In genomic region chr17:81550830-81551457, GRCh38 we compare ENCODE assay signal across 9 cellular contexts. TPM values are rescaled to one million over a fixed set of nuclear protein-coding genes. Genes with fewer than 3 reads are reported as not detected.
DNase-seq lines count a peak whose midpoint lies in the region; ATAC-seq and TF ChIP-seq lines count a peak whose summit lies in the region.
"Had no signal": no experiment of that assay in that cellular context is flagged by ENCODE, and none has a peak within 500 bp of the region (broad histone marks: within the 10 kb centered on the region; RNA-seq: fewer than 3 reads in every experiment).

No MANE protein-coding gene starts in this region.

- no peak for TF ChIP-seq POLR2A in esophagus squamous epithelium (IDR thresholded peaks at IDR 0.05)

- no peaks in the 10 kb centered on the region for H3K9me3 ChIP-seq in RWPE2 (ENCODE audit: severe bottlenecking)
- H3K9me3 ChIP-seq in esophagus squamous epithelium: no peaks in the 10 kb centered on the region
- no peaks in the 10 kb centered on the region for H3K9me3 ChIP-seq in osteoblast (ENCODE audit: low read depth, low read length)

- H3K9me3 Mint-ChIP-seq in Calu3 (ENCODE audit: low read depth, unreplicated experiment): no peaks in the 10 kb centered on the region

- CTCF ChIA-PET in Calu3 (lab: Charles Lee): interaction anchor here (1.8 kb wide), 1 partner anchor 15 kb away, joined by 10 read pairs; no protein-coding TSS in a partner anchor

- peaks cover 46% of the 10 kb centered on the region for H3K36me3 ChIP-seq in RWPE2 (ENCODE audit: low read depth)
- peaks cover 12 to 51% (median 20%) of the 10 kb centered on the region in 3 donors for H3K36me3 ChIP-seq in esophagus squamous epithelium
- peaks cover 43% of the 10 kb centered on the region for H3K36me3 ChIP-seq in osteoblast (ENCODE audit: insufficient read depth, low read length)

- H4K20me1 ChIP-seq in osteoblast (ENCODE audit: insufficient read depth, low read length): peaks cover 36% of the 10 kb centered on the region

- H2AFZ ChIP-seq in osteoblast (ENCODE audit: low read length): no peak overlapping the region

- peaks cover 12% of the 10 kb centered on the region for H3K4me1 Mint-ChIP-seq in Calu3 (ENCODE audit: low read depth, unreplicated experiment)

- peaks cover 45% of the 10 kb centered on the region for H3K79me2 ChIP-seq in osteoblast (ENCODE audit: insufficient read depth, low read length)

- peak overlapping the region; percentile 92 for H3K4me3 Mint-ChIP-seq in Calu3 (ENCODE audit: low read depth, unreplicated experiment)

- peaks cover 94% of the 10 kb centered on the region for H3K36me3 Mint-ChIP-seq in Calu3 (ENCODE audit: insufficient read depth, unreplicated experiment)

- BruUV-seq in Calu3 (replicated peaks; lab: Mats Ljungman, UMichigan): TSS peak; percentile 25

- DNase-seq in Calu3 (no peak), RWPE2 (ENCODE audit: low spot score) (peak; percentile 67), esophagus squamous epithelium (lab: John Stamatoyannopoulos, UW) (no peak), osteoblast (ENCODE audit: insufficient read length, low spot score, missing footprints) (peak; percentile 85), GM19240 (ENCODE audit: insufficient read length, low spot score) (no peak), nucleus accumbens (lab: John Stamatoyannopoulos, UW) (no peak)
- DNase-seq in stimulated activated CD4-positive, alpha-beta T cell treated with anti-CD3 and anti-CD28 coated beads, Interleukin-15, amount 100 ng/mL, for 24 hours: no peak
- DNase-seq: NCI-H1930 had no signal

- 80% methylated on average over 1 of the region's 27 CpGs for WGBS in esophagus squamous epithelium, 2 donors

- TF ChIP-seq CTCF in Calu3 (IDR thresholded peaks at IDR 0.05; ENCODE audit: unreplicated experiment) (no peak), RWPE2 (IDR thresholded peaks at IDR 0.05; ENCODE audit: poor library complexity, severe bottlenecking) (no peak), esophagus squamous epithelium (IDR thresholded peaks at IDR 0.05) (no peak), osteoblast (IDR thresholded peaks at IDR 0.05; ENCODE audit: extremely low read depth, low read depth, low read length) (no peak)

- H3K4me3 ChIP-seq in RWPE2 (ENCODE audit: severe bottlenecking) (peak overlapping the region; percentile 93), esophagus squamous epithelium (peak overlapping the region; percentile 89 to 100 (median 96)), osteoblast (ENCODE audit: insufficient read depth, low read length) (peak overlapping the region; percentile 94)

- intact Hi-C loops in Calu3 (cut with micrococcal nuclease; ENCODE audit: unreplicated experiment) (no loop called here), esophagus squamous epithelium (cut with DNase I) (no loop called here)

- ATAC-seq in RWPE2 (ENCODE audit: low read depth): no peak
- no peak for ATAC-seq in GM18861 (IDR thresholded peaks at IDR 0.05; ENCODE audit: unreplicated experiment)

- peaks cover 8% of the 10 kb centered on the region for H3K4me1 ChIP-seq in RWPE2 (ENCODE audit: insufficient read depth, poor library complexity, severe bottlenecking)
- peaks cover 15 to 38% (median 21%) of the 10 kb centered on the region in 3 donors for H3K4me1 ChIP-seq in esophagus squamous epithelium
- H3K4me1 ChIP-seq in osteoblast (ENCODE audit: insufficient read depth, low read length): peaks cover 24% of the 10 kb centered on the region

- H3K27ac ChIP-seq in RWPE2 (ENCODE audit: poor library complexity, severe bottlenecking): no peak overlapping the region
- peak overlapping the region in 2 of 4 donors; percentile 86 to 91 for H3K27ac ChIP-seq in esophagus squamous epithelium
- H3K27ac ChIP-seq in osteoblast (ENCODE audit: low read depth, low read length): peak overlapping the region; percentile 56

- H3K27me3 Mint-ChIP-seq in Calu3 (ENCODE audit: unreplicated experiment): no peaks in the 10 kb centered on the region

- H3K4me2 ChIP-seq in osteoblast (ENCODE audit: insufficient read depth, low read length): peak overlapping the region; percentile 91

- peak overlapping the region; percentile 85 for H3K27ac Mint-ChIP-seq in Calu3 (ENCODE audit: unreplicated experiment)

- no peaks in the 10 kb centered on the region for H3K27me3 ChIP-seq in RWPE2 (ENCODE audit: insufficient read depth, poor library complexity, severe bottlenecking)
- no peaks in the 10 kb centered on the region for H3K27me3 ChIP-seq in esophagus squamous epithelium
- no peaks in the 10 kb centered on the region for H3K27me3 ChIP-seq in osteoblast (ENCODE audit: insufficient read depth, low read length)

RNA-seq across cellular contexts. Expression of gene FAAP100, which starts 1.2 kb away (rescaled TPM):
- total RNA-seq in Calu3 (2022): 39.4 and 39.7 TPM in 2 replicates
- 10 to 100 TPM; 17.3 to 32.2 (median 26.1) TPM for total RNA-seq in esophagus squamous epithelium
- 43.0 and 44.5 TPM in 2 replicates for total RNA-seq in osteoblast

RNA-seq across cellular contexts. Expression of gene FSCN2, which starts 22.8 kb away (rescaled TPM):
- 5.5 and 7.0 TPM in 2 replicates for total RNA-seq in Calu3 (2022)
- total RNA-seq in esophagus squamous epithelium: 1 to 10 TPM in 3 of 4 donors, not detected in 1; 1.1 to 2.3 (median 1.8) TPM
- total RNA-seq in osteoblast: 2.9 and 5.1 TPM in 2 replicates

RNA-seq across cellular contexts. Expression of gene ACTG1, which starts 38.3 kb away (rescaled TPM):
- total RNA-seq in Calu3 (2022) (2,184 and 2,327 TPM in 2 replicates), esophagus squamous epithelium (1,000 to 10,000 TPM; 3,349 to 6,664 (median 4,433) TPM), osteoblast (10,373 and 13,273 TPM in 2 replicates)

Comparison
In these comparisons a context has a peak if more than half of its experiments do, and no peak if none do; other contexts are left out.
1. DNase-seq: peak in RWPE2 (single experiment) and osteoblast (single experiment); none in Calu3 (single experiment), esophagus squamous epithelium (single experiment), GM19240 (single experiment), nucleus accumbens (0 of 56) and stimulated activated CD4-positive, alpha-beta T cell treated with anti-CD3 and anti-CD28 coated beads, Interleukin-15, amount 100 ng/mL, for 24 hours (single experiment).
2. Peak in every context shown above with its lines, with median percentiles within 50 percentile points of each other: H3K4me3 ChIP-seq.